In the genomic region with DNA sequence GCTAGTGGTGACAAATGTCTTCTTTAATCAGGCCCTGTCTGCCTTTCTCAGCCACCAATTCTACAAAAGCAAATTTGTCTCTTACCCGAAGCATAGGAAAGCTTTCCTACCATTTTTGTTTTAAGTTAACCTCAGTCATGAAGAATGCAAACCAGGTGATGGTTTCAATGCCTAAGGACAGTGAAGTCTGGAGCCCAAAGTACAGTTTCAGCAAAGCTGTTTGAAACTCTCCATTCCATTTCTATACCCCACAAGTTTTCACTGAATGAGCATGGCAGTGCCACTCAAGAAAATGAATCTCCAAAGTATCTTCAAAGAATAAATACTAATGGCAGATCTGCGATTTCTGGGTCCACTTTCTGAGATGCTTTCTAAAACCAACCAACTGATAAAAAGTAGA, we compare ENCODE assay signal across 19 cellular contexts.
"Had no signal": no experiment of that assay in that cellular context is flagged by ENCODE, and none has a peak within 500 bp of the region (broad histone marks: within the 10 kb centered on the region; RNA-seq: fewer than 3 reads in every experiment).

No MANE protein-coding gene starts in this region.

- H3K36me3 ChIP-seq: gastrocnemius medialis, pancreas, right lobe of liver, thoracic aorta, transverse colon had no signal

- H3K27ac ChIP-seq: gastrocnemius medialis, left ventricle myocardium inferior, lower lobe of right lung, pancreas, right lobe of liver, thoracic aorta, transverse colon had no signal

- H3K4me1 ChIP-seq: gastrocnemius medialis, lower lobe of right lung, pancreas, right lobe of liver, transverse colon had no signal

- H3K9me3 ChIP-seq: gastrocnemius medialis, left ventricle myocardium inferior, lower lobe of right lung, pancreas, right lobe of liver, thoracic aorta, transverse colon had no signal

- H3K4me3 Mint-ChIP-seq: dendritic cell treated with granulocyte-macrophage colony-stimulating factor and Interleukin-4, amounts not matched to agents 40 ng/mL and 50 ng/mL, for 4 days; nephron; stimulated activated effector memory CD8-positive, alpha-beta T cell treated with anti-CD3 and anti-CD28 coated beads, Interleukin-12 subunit alpha, Interleukin-12 subunit beta, amount 100 ng/mL, for 72 hours; stimulated activated naive CD8-positive, alpha-beta T cell treated with anti-CD3 and anti-CD28 coated beads, Interleukin-15, Interleukin-2, amounts not matched to agents 100 ng/mL and 50 ng/mL, for 24 hours had no signal

- H3K27ac Mint-ChIP-seq: dendritic cell treated with granulocyte-macrophage colony-stimulating factor and Interleukin-4, amounts not matched to agents 40 ng/mL and 50 ng/mL, for 4 days; nephron; progenitor cell of endocrine pancreas; stimulated activated effector memory CD8-positive, alpha-beta T cell treated with anti-CD3 and anti-CD28 coated beads, Interleukin-12 subunit alpha, Interleukin-12 subunit beta, amount 100 ng/mL, for 72 hours; stimulated activated naive CD8-positive, alpha-beta T cell treated with anti-CD3 and anti-CD28 coated beads, Interleukin-15, Interleukin-2, amounts not matched to agents 100 ng/mL and 50 ng/mL, for 24 hours had no signal

- H3K27me3 Mint-ChIP-seq: dendritic cell treated with granulocyte-macrophage colony-stimulating factor and Interleukin-4, amounts not matched to agents 40 ng/mL and 50 ng/mL, for 4 days; progenitor cell of endocrine pancreas; stimulated activated naive CD8-positive, alpha-beta T cell treated with anti-CD3 and anti-CD28 coated beads, Interleukin-15, Interleukin-2, amounts not matched to agents 100 ng/mL and 50 ng/mL, for 24 hours had no signal

- DNase-seq: gastrocnemius medialis; islet precursor cell; left ventricle myocardium inferior; lower lobe of right lung; mesenchymal stem cell; midbrain; occipital lobe; pancreas; right lobe of liver; stimulated activated CD4-positive, alpha-beta T cell treated with anti-CD3 and anti-CD28 coated beads, Interleukin-4, amount 100 ng/mL, for 1 hour; stimulated activated CD8-positive, alpha-beta memory T cell treated with anti-CD3 and anti-CD28 coated beads, Interleukin-4, amount 100 ng/mL, for 48 hours; transverse colon had no signal

- H3K27me3 ChIP-seq: gastrocnemius medialis, pancreas, right lobe of liver, transverse colon had no signal

- H3K4me3 ChIP-seq: gastrocnemius medialis, left ventricle myocardium inferior, lower lobe of right lung, pancreas, right lobe of liver, thoracic aorta, transverse colon had no signal

- H3K36me3 Mint-ChIP-seq: stimulated activated effector memory CD8-positive, alpha-beta T cell treated with anti-CD3 and anti-CD28 coated beads, Interleukin-12 subunit alpha, Interleukin-12 subunit beta, amount 100 ng/mL, for 72 hours had no signal

- ATAC-seq: esophagus mucosa; gastrocnemius medialis; lower lobe of right lung; pancreas; right lobe of liver; stimulated activated effector memory CD8-positive, alpha-beta T cell treated with anti-CD3 and anti-CD28 coated beads, Interleukin-12 subunit alpha, Interleukin-12 subunit beta, amount 100 ng/mL, for 72 hours had no signal

- H3K4me1 Mint-ChIP-seq: nephron; stimulated activated effector memory CD8-positive, alpha-beta T cell treated with anti-CD3 and anti-CD28 coated beads, Interleukin-12 subunit alpha, Interleukin-12 subunit beta, amount 100 ng/mL, for 72 hours had no signal

- H3K9me3 Mint-ChIP-seq: dendritic cell treated with granulocyte-macrophage colony-stimulating factor and Interleukin-4, amounts not matched to agents 40 ng/mL and 50 ng/mL, for 4 days; nephron; stimulated activated effector memory CD8-positive, alpha-beta T cell treated with anti-CD3 and anti-CD28 coated beads, Interleukin-12 subunit alpha, Interleukin-12 subunit beta, amount 100 ng/mL, for 72 hours; stimulated activated naive CD8-positive, alpha-beta T cell treated with anti-CD3 and anti-CD28 coated beads, Interleukin-15, Interleukin-2, amounts not matched to agents 100 ng/mL and 50 ng/mL, for 24 hours had no signal
